16 cellular contexts compared by ENCODE assay signal in the genomic region with DNA sequence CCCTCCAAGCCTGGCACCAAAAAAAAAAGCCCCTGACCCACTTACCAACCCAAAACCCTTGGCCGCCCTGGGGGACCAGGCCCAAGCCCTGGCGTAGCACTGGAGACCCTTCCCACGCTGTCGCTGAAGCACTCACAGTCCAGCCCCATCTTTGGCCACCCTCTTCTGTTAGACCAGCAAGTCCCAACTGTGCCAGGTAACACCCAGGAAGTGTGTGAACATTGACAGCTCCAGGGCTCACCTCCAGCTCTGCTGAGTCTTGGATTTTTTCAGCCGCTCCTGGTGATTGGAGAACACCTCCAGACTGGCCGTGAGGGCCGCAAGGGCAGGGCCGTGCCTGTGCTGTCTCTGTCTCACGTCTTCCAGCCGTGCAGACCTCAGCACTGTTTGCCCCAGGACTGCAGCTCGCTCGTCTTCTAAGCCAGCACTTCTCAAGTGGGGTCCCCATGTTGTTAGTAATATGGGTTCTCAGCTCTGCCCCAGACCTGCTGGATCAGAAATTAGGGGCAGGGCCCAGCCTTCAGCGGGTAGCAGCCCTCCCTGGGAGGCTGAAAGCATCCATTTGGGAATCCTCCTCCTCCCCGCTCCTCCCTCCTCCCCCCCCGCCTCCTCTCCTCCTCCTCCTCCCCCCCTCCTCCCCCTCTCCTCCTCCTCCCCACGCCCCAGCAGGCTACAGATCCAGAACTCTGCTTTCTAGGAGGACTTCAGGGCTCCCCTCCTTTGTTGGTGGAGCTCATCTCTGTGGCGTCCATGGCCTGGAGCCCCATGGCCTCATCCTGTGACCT. TPM values are rescaled to one million over a fixed set of nuclear protein-coding genes. Genes with fewer than 3 reads are reported as not detected.
DNase-seq lines count a peak whose midpoint lies in the region; ATAC-seq and TF ChIP-seq lines count a peak whose summit lies in the region.
"Had no signal": no experiment of that assay in that cellular context is flagged by ENCODE, and none has a peak within 500 bp of the region (broad histone marks: within the 10 kb centered on the region; RNA-seq: fewer than 3 reads in every experiment).

No MANE protein-coding gene starts in this region.

- CTCF ChIA-PET in activated naive CD4-positive, alpha-beta T cell treated with anti-CD3 and anti-CD28 coated beads, Interleukin-2, amount 10 ng/mL, durations not matched to agents 7 days and 5 days (lab: Charles Lee): no interaction called here

- H3K4me1 ChIP-seq in left lung: no peaks in the 10 kb centered on the region
- H3K4me1 ChIP-seq: HAP-1, SJSA1 had no signal

- H3K9me3 ChIP-seq in left lung: no peaks in the 10 kb centered on the region
- H3K9me3 ChIP-seq: HAP-1, neutrophil, SJSA1 had no signal

- intact Hi-C loops in left lung (cut with DNase I): no loop called here

- no peak overlapping the region for H3K27ac Mint-ChIP-seq in activated naive CD4-positive, alpha-beta T cell treated with anti-CD3 and anti-CD28 coated beads, Interleukin-2, amount 10 ng/mL, durations not matched to agents 7 days and 5 days
- no peak overlapping the region for H3K27ac Mint-ChIP-seq in activated naive CD4-positive, alpha-beta T cell treated with anti-CD3 and anti-CD28 coated beads, Interleukin-2, amount 50 U/mL, for 72 hours
- no peak overlapping the region for H3K27ac Mint-ChIP-seq in stimulated activated effector memory CD8-positive, alpha-beta T cell treated with anti-CD3 and anti-CD28 coated beads, Interleukin-12 subunit alpha, Interleukin-12 subunit beta, amount 100 ng/mL, for 72 hours

- no peak overlapping the region for H3K4me3 Mint-ChIP-seq in activated naive CD4-positive, alpha-beta T cell treated with anti-CD3 and anti-CD28 coated beads, Interleukin-2, amount 10 ng/mL, durations not matched to agents 7 days and 5 days
- H3K4me3 Mint-ChIP-seq in stimulated activated effector memory CD8-positive, alpha-beta T cell treated with anti-CD3 and anti-CD28 coated beads, Interleukin-12 subunit alpha, Interleukin-12 subunit beta, amount 100 ng/mL, for 72 hours: no peak overlapping the region

- no peak overlapping the region for H3K27ac ChIP-seq in left lung
- H3K27ac ChIP-seq: neutrophil, SJSA1, skin epidermis had no signal

- DNase-seq in activated naive CD4-positive, alpha-beta T cell treated with anti-CD3 and anti-CD28 coated beads, Interleukin-2, amount 10 ng/mL, durations not matched to agents 7 days and 5 days: peak; percentile 14
- no peak for DNase-seq in activated naive CD4-positive, alpha-beta T cell treated with Interleukin-2 at 50 U/mL for 16 hours
- DNase-seq in activated naive CD4-positive, alpha-beta T cell treated with anti-CD3 and anti-CD28 coated beads, Interleukin-2, amount 50 U/mL, for 72 hours (ENCODE audit: low spot score in 2 of 2): peak; percentile 1 to 41
- DNase-seq in left lung: peak; percentile 8 to 56
- DNase-seq in stimulated activated effector memory CD8-positive, alpha-beta T cell treated with anti-CD3 and anti-CD28 coated beads, Interleukin-12 subunit alpha, Interleukin-12 subunit beta, amount 100 ng/mL, for 72 hours (ENCODE audit: low spot score in 2 of 2): peak; percentile 2 to 26
- DNase-seq in MV-4-11 (lab: John Stamatoyannopoulos, UW): no peak
- DNase-seq: amniotic stem cell, hippocampal formation, mammary epithelial cell, NCI-H1436 had no signal

- H3K27me3 Mint-ChIP-seq in activated naive CD4-positive, alpha-beta T cell treated with anti-CD3 and anti-CD28 coated beads, Interleukin-2, amount 10 ng/mL, durations not matched to agents 7 days and 5 days: no peaks in the 10 kb centered on the region

- peaks cover 0 to 40% of the 10 kb centered on the region in 2 donors for H3K36me3 ChIP-seq in left lung
- H3K36me3 ChIP-seq: HAP-1, SJSA1 had no signal

- no peaks in the 10 kb centered on the region for H3K27me3 ChIP-seq in left lung
- H3K27me3 ChIP-seq: neutrophil, SJSA1 had no signal

- H3K4me1 Mint-ChIP-seq in activated naive CD4-positive, alpha-beta T cell treated with anti-CD3 and anti-CD28 coated beads, Interleukin-2, amount 10 ng/mL, durations not matched to agents 7 days and 5 days: no peaks in the 10 kb centered on the region
- peaks cover 5% of the 10 kb centered on the region for H3K4me1 Mint-ChIP-seq in stimulated activated effector memory CD8-positive, alpha-beta T cell treated with anti-CD3 and anti-CD28 coated beads, Interleukin-12 subunit alpha, Interleukin-12 subunit beta, amount 100 ng/mL, for 72 hours

- no peak for TF ChIP-seq CTCF in left lung (IDR thresholded peaks at IDR 0.05)

- H3K36me3 Mint-ChIP-seq in activated naive CD4-positive, alpha-beta T cell treated with anti-CD3 and anti-CD28 coated beads, Interleukin-2, amount 10 ng/mL, durations not matched to agents 7 days and 5 days: no peaks in the 10 kb centered on the region
- no peaks in the 10 kb centered on the region for H3K36me3 Mint-ChIP-seq in activated naive CD4-positive, alpha-beta T cell treated with anti-CD3 and anti-CD28 coated beads, Interleukin-2, amount 50 U/mL, for 72 hours
- H3K36me3 Mint-ChIP-seq in stimulated activated effector memory CD8-positive, alpha-beta T cell treated with anti-CD3 and anti-CD28 coated beads, Interleukin-12 subunit alpha, Interleukin-12 subunit beta, amount 100 ng/mL, for 72 hours: no peaks in the 10 kb centered on the region

- no peaks in the 10 kb centered on the region for H3K9me3 Mint-ChIP-seq in activated naive CD4-positive, alpha-beta T cell treated with anti-CD3 and anti-CD28 coated beads, Interleukin-2, amount 10 ng/mL, durations not matched to agents 7 days and 5 days
- H3K9me3 Mint-ChIP-seq in activated naive CD4-positive, alpha-beta T cell treated with anti-CD3 and anti-CD28 coated beads, Interleukin-2, amount 50 U/mL, for 72 hours: no peaks in the 10 kb centered on the region
- H3K9me3 Mint-ChIP-seq in stimulated activated effector memory CD8-positive, alpha-beta T cell treated with anti-CD3 and anti-CD28 coated beads, Interleukin-12 subunit alpha, Interleukin-12 subunit beta, amount 100 ng/mL, for 72 hours: no peaks in the 10 kb centered on the region

- ATAC-seq in activated naive CD4-positive, alpha-beta T cell treated with anti-CD3 and anti-CD28 coated beads, Interleukin-2, amount 50 U/mL, for 72 hours: no peak
- ATAC-seq in left lung (no peak), HG03196 (IDR thresholded peaks at IDR 0.05; ENCODE audit: unreplicated experiment) (no peak), HG03469 (IDR thresholded peaks at IDR 0.05; ENCODE audit: unreplicated experiment) (no peak)
- ATAC-seq in stimulated activated effector memory CD8-positive, alpha-beta T cell treated with anti-CD3 and anti-CD28 coated beads, Interleukin-12 subunit alpha, Interleukin-12 subunit beta, amount 100 ng/mL, for 72 hours: no peak

- H3K4me3 ChIP-seq in left lung: no peak overlapping the region
- H3K4me3 ChIP-seq: HAP-1, SJSA1, skin epidermis had no signal

RNA-seq across cellular contexts. Expression of gene NPEPL1, which starts 18.1 kb away (rescaled TPM):
- total RNA-seq in activated naive CD4-positive, alpha-beta T cell treated with anti-CD3 and anti-CD28 coated beads, Interleukin-2, amount 50 U/mL, for 72 hours: 10 to 100 TPM; 12.8 to 21.6 TPM
- 10 to 100 TPM; 25.1 to 30.8 TPM for total RNA-seq in left lung

RNA-seq across cellular contexts. Expression of gene STX16, which starts 59.6 kb away (rescaled TPM):
- total RNA-seq in activated naive CD4-positive, alpha-beta T cell treated with anti-CD3 and anti-CD28 coated beads, Interleukin-2, amount 50 U/mL, for 72 hours: 100 to 1,000 TPM; 130 to 135 TPM
- total RNA-seq in left lung: 10 to 100 TPM; 50.4 to 58.0 TPM

Comparison
In these comparisons a context has a peak if more than half of its experiments do, and no peak if none do; other contexts are left out.
1. DNase-seq: peak in activated naive CD4-positive, alpha-beta T cell treated with anti-CD3 and anti-CD28 coated beads, Interleukin-2, amount 10 ng/mL, durations not matched to agents 7 days and 5 days (single experiment), activated naive CD4-positive, alpha-beta T cell treated with anti-CD3 and anti-CD28 coated beads, Interleukin-2, amount 50 U/mL, for 72 hours (2 of 2), left lung (2 of 2) and stimulated activated effector memory CD8-positive, alpha-beta T cell treated with anti-CD3 and anti-CD28 coated beads, Interleukin-12 subunit alpha, Interleukin-12 subunit beta, amount 100 ng/mL, for 72 hours (2 of 2); none in activated naive CD4-positive, alpha-beta T cell treated with Interleukin-2 at 50 U/mL for 16 hours (single experiment) and MV-4-11 (single experiment).